ENCODE assay signal across 27 cellular contexts in the genomic region with DNA sequence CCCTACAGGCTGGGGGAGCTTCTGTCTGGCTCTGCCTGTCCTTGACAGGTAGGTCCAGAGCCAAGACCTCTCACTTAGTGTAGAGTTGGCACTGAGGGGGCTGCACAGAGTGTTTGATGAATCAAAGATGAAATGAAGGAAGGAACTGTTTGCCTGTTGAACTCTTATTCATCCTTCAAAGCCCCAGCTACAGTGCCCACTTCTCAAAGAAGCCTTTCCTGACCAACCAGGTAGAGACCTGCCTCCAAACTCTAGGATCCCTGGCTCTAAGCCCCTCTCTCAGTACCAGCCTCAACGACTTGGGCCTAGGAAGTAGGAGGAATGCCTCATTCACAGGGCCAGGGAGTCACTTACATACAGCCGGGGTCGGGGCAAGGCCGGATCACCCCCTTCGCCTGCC. TPM values are rescaled to one million over a fixed set of nuclear protein-coding genes. Genes with fewer than 3 reads are reported as not detected.
DNase-seq lines count a peak whose midpoint lies in the region; ATAC-seq and TF ChIP-seq lines count a peak whose summit lies in the region.
"Had no signal": no experiment of that assay in that cellular context is flagged by ENCODE, and none has a peak within 500 bp of the region (broad histone marks: within the 10 kb centered on the region; RNA-seq: fewer than 3 reads in every experiment).

No MANE protein-coding gene starts in this region.

- no peak for DNase-seq in SK-N-SH
- no peak for DNase-seq in Karpas-422
- DNase-seq in OCI-LY7 (ENCODE audit: low spot score), result no peak
- no peak for DNase-seq in T-helper 17 cell
- DNase-seq in left ventricle myocardium inferior, result no peak
- no peak for DNase-seq in AG20443 (ENCODE audit: low spot score)
- DNase-seq: BE2C; C1 segment of cervical spinal cord; CD4-positive, alpha-beta memory T cell; CD4-positive, CD25-positive, alpha-beta regulatory T cell; CD8-positive, alpha-beta memory T cell; COR-L47; DMS 273 treated with DMSO at 0.1 percent for 48 hours; DMS153; DMS53; DMS79; DND-41; EL; GDM1 had no signal

- no TSS peak for BruUV-seq in OCI-LY7 (replicated peaks; lab: Mats Ljungman, UMichigan)

- H3K9ac ChIP-seq in SK-N-SH (no peak overlapping the region), Karpas-422 (ENCODE audit: low read length) (peak overlapping the region; percentile 30; the same call in 1 of the 2 replicates)
- H3K9ac ChIP-seq: BLaER1 had no signal

- CTCF ChIA-PET in SK-N-SH (lab: Yijun Ruan, JAX), result interaction anchor here (0.6 to 5.3 kb wide), 14 partner anchors 9 to 343 kb away, joined by 3 to 99 read pairs (median 5); a partner anchor contains a TSS
- CTCF ChIA-PET in OCI-LY7 (lab: Charles Lee; ENCODE audit: unreplicated experiment), result interaction anchor here (0.9 to 2.4 kb wide), 2 partner anchors 11 to 27 kb away, joined by 3 to 17 read pairs; no protein-coding TSS in a partner anchor

- no peak for ATAC-seq in SK-N-SH treated with all-trans-retinoic acid at 6 μM for 48 hours
- no peak for ATAC-seq in T-helper 17 cell
- ATAC-seq in GM19397 (IDR thresholded peaks at IDR 0.05; ENCODE audit: unreplicated experiment), result no peak
- ATAC-seq: GM12878 had no signal

- H3K36me3 ChIP-seq in SK-N-SH (replicated peaks in 1 of 2; ENCODE audit: control insufficient read depth in 1 of 2, insufficient read depth in 2 of 2, low read length in 1 of 2) (no peaks in the 10 kb centered on the region), Karpas-422 (ENCODE audit: insufficient read depth, low read length) (peaks cover 48% of the 10 kb centered on the region), OCI-LY7 (ENCODE audit: insufficient read depth, low read length) (peaks cover 84% of the 10 kb centered on the region), left ventricle myocardium inferior (peaks cover 28% of the 10 kb centered on the region)
- H3K36me3 ChIP-seq: BE2C had no signal

- no peaks in the 10 kb centered on the region for H3F3A ChIP-seq in SK-N-SH (replicated peaks; ENCODE audit: insufficient read depth)

- TF ChIP-seq RAD21 in SK-N-SH (IDR thresholded peaks at IDR 0.05; ENCODE audit: low read length), result no peak

- no peaks in the 10 kb centered on the region for H3K36me3 Mint-ChIP-seq in T-helper 17 cell (ENCODE audit: low read depth)

- H3K27ac ChIP-seq in SK-N-SH (ENCODE audit: low read depth in 2 of 2, low read length in 1 of 2) (no peak overlapping the region), Karpas-422 (ENCODE audit: low read length) (peak overlapping the region; percentile 64), OCI-LY7 (ENCODE audit: low read depth, low read length, poor library complexity, severe bottlenecking) (peak overlapping the region; percentile 46), left ventricle myocardium inferior (replicated peaks) (no peak overlapping the region)
- H3K27ac ChIP-seq: 22Rv1, A549, BLaER1 had no signal

- no peaks in the 10 kb centered on the region for H3K27me3 Mint-ChIP-seq in T-helper 17 cell
- H3K27me3 Mint-ChIP-seq: CD4-positive, alpha-beta memory T cell; CD4-positive, CD25-positive, alpha-beta regulatory T cell; CD8-positive, alpha-beta memory T cell had no signal

- no peak overlapping the region for H3K4me3 ChIP-seq in SK-N-SH (ENCODE audit: low read depth in 2 of 2, low read length in 1 of 2)
- no peak overlapping the region for H3K4me3 ChIP-seq in Karpas-422 (ENCODE audit: low read length)
- H3K4me3 ChIP-seq in OCI-LY7 (ENCODE audit: low read depth, low read length, poor library complexity, severe bottlenecking), result no peak overlapping the region
- no peak overlapping the region for H3K4me3 ChIP-seq in left ventricle myocardium inferior
- H3K4me3 ChIP-seq: A549, BLaER1, GM12878 had no signal

- H3K4me2 ChIP-seq in SK-N-SH (no peak overlapping the region), Karpas-422 (ENCODE audit: low read depth, low read length, poor library complexity, severe bottlenecking) (no peak overlapping the region), OCI-LY7 (ENCODE audit: low read length) (no peak overlapping the region)
- H3K4me2 ChIP-seq: A549, BLaER1 had no signal

- TF ChIP-seq CTCF in SK-N-SH (IDR thresholded peaks at IDR 0.05), result no peak
- no peak for TF ChIP-seq CTCF in OCI-LY7 (conservative IDR thresholded peaks at IDR 0.05; ENCODE audit: low read length)
- no peak for TF ChIP-seq CTCF in left ventricle myocardium inferior (IDR thresholded peaks at IDR 0.05; ENCODE audit: borderline replicate concordance)

- H4K20me1 ChIP-seq in SK-N-SH (ENCODE audit: insufficient read depth) (no peaks in the 10 kb centered on the region), Karpas-422 (ENCODE audit: insufficient read depth, low read depth, low read length) (peaks cover 33% of the 10 kb centered on the region; the same call in 1 of the 2 replicates), OCI-LY7 (ENCODE audit: insufficient read depth, low read length) (no peaks in the 10 kb centered on the region)
- H4K20me1 ChIP-seq: BLaER1 had no signal

- H3K27me3 ChIP-seq in SK-N-SH (ENCODE audit: insufficient read depth), result no peaks in the 10 kb centered on the region
- H3K27me3 ChIP-seq in Karpas-422 (ENCODE audit: low read length), result no peaks in the 10 kb centered on the region
- H3K27me3 ChIP-seq in left ventricle myocardium inferior (ENCODE audit: low read depth), result no peaks in the 10 kb centered on the region
- H3K27me3 ChIP-seq: BE2C, BLaER1 had no signal

- no peak overlapping the region for H3K4me3 Mint-ChIP-seq in T-helper 17 cell
- H3K4me3 Mint-ChIP-seq: CD14-positive monocyte; CD4-positive, alpha-beta memory T cell; CD4-positive, CD25-positive, alpha-beta regulatory T cell; CD8-positive, alpha-beta memory T cell had no signal

- H3K9me2 ChIP-seq in SK-N-SH, result no peaks in the 10 kb centered on the region
- no peaks in the 10 kb centered on the region for H3K9me2 ChIP-seq in Karpas-422 (replicated peaks; ENCODE audit: insufficient read depth, low read length)
- H3K9me2 ChIP-seq in OCI-LY7 (ENCODE audit: insufficient read depth, low read length), result no peaks in the 10 kb centered on the region

- peak overlapping the region; percentile 9 for H3K27ac Mint-ChIP-seq in T-helper 17 cell
- H3K27ac Mint-ChIP-seq: CD8-positive, alpha-beta memory T cell had no signal

- intact Hi-C loops in OCI-LY7 (cut with micrococcal nuclease; ENCODE audit: unreplicated experiment) (no loop called here), left ventricle myocardium inferior (cut with micrococcal nuclease) (no loop called here)

- no CpG with 5 or more reads among the region's 5 CpGs for WGBS in SK-N-SH (ENCODE audit: low lambda C conversion rate)

- H3K79me2 ChIP-seq in SK-N-SH (ENCODE audit: insufficient read depth) (no peaks in the 10 kb centered on the region), Karpas-422 (ENCODE audit: low read length) (0 out of 2 replicates have a peak, but pooled peaks cover 2% of the 10 kb centered on the region), OCI-LY7 (ENCODE audit: insufficient read depth, low read depth, low read length) (peaks cover 1% of the 10 kb centered on the region; the same call in 1 of the 2 replicates)

- H2AFZ ChIP-seq in SK-N-SH (ENCODE audit: low read depth) (no peak overlapping the region), Karpas-422 (ENCODE audit: low read length) (no peak overlapping the region), OCI-LY7 (ENCODE audit: low read length) (no peak overlapping the region)

- H3K4me1 ChIP-seq in SK-N-SH (ENCODE audit: control insufficient read depth in 1 of 2, insufficient read depth in 2 of 2, low read depth in 1 of 2, low read length in 1 of 2), result no peaks in the 10 kb centered on the region; a peak in 1 of 4 replicates
- H3K4me1 ChIP-seq in Karpas-422 (ENCODE audit: low read length), result peaks cover 65% of the 10 kb centered on the region
- peaks cover 69% of the 10 kb centered on the region for H3K4me1 ChIP-seq in OCI-LY7 (ENCODE audit: insufficient read depth, low read length, poor library complexity, severe bottlenecking)
- peaks cover 7% of the 10 kb centered on the region for H3K4me1 ChIP-seq in left ventricle myocardium inferior
- H3K4me1 ChIP-seq: A549, BE2C had no signal

- no peaks in the 10 kb centered on the region for H3K4me1 Mint-ChIP-seq in T-helper 17 cell
- H3K4me1 Mint-ChIP-seq: CD14-positive monocyte; CD4-positive, alpha-beta memory T cell; CD8-positive, alpha-beta memory T cell had no signal

- POLR2A ChIA-PET in SK-N-SH (lab: Yijun Ruan, JAX), result no interaction called here
- POLR2A ChIA-PET in OCI-LY7 (lab: Charles Lee), result interaction anchor here (0.5 to 2.1 kb wide), 5 partner anchors 9 to 89 kb away, joined by 3 to 7 read pairs (median 5); no protein-coding TSS in a partner anchor

- no peak for TF ChIP-seq EP300 in SK-N-SH (IDR thresholded peaks at IDR 0.05; ENCODE audit: borderline replicate concordance in 1 of 2, low read depth in 1 of 2, low read length in 1 of 2)

- H3K9me3 ChIP-seq in SK-N-SH (no peaks in the 10 kb centered on the region), Karpas-422 (ENCODE audit: low read length) (no peaks in the 10 kb centered on the region), OCI-LY7 (ENCODE audit: low read length) (no peaks in the 10 kb centered on the region), T-helper 17 cell (ENCODE audit: control insufficient read depth, low read length, poor library complexity, severe bottlenecking) (no peaks in the 10 kb centered on the region), left ventricle myocardium inferior (replicated peaks) (no peaks in the 10 kb centered on the region)
- H3K9me3 ChIP-seq: A549, BE2C, BLaER1 had no signal

RNA-seq across cellular contexts. Expression of a gene that starts 9.1 kb away (rescaled TPM):
- polyA plus RNA-seq in SK-N-SH (2012; rRNA removed), result 37.8 and 39.3 TPM in 2 replicates
- polyA plus RNA-seq in SK-N-SH (2012; cell fraction: cytosol; rRNA removed), result 10.0 and 16.7 TPM in 2 replicates
- polyA plus RNA-seq in SK-N-SH (2012; cell fraction: nucleus; rRNA removed), result 109 and 145 TPM in 2 replicates
- 24.9 and 58.5 TPM in 2 replicates for total RNA-seq in Karpas-422 (2014; rRNA removed; shearing (Covaris generic); ENCODE audit: low replicate concordance)
- 28.4 and 31.2 TPM in 2 replicates for total RNA-seq in OCI-LY7 (2014; rRNA removed; shearing (Covaris generic))
- total RNA-seq in OCI-LY7 (2022) (38.1 and 40.5 TPM in 2 replicates), T-helper 17 cell (10 to 100 TPM; 13.1 to 13.7 TPM), left ventricle myocardium inferior (22.9 TPM)

RNA-seq across cellular contexts. Expression of a gene that starts 22.7 kb away (rescaled TPM):
- polyA plus RNA-seq in SK-N-SH (2012; rRNA removed), result 1.0 and 1.1 TPM in 2 replicates
- 0.40 and 0.55 TPM in 2 replicates for polyA plus RNA-seq in SK-N-SH (2012; cell fraction: cytosol; rRNA removed)
- polyA plus RNA-seq in SK-N-SH (2012; cell fraction: nucleus; rRNA removed), result 4.3 and 4.6 TPM in 2 replicates
- total RNA-seq in Karpas-422 (2014; rRNA removed; shearing (Covaris generic); ENCODE audit: low replicate concordance), result 395 and 679 TPM in 2 replicates
- 175 and 201 TPM in 2 replicates for total RNA-seq in OCI-LY7 (2014; rRNA removed; shearing (Covaris generic))
- 295 and 304 TPM in 2 replicates for total RNA-seq in OCI-LY7 (2022)
- 1 to 10 TPM; 1.3 to 3.5 TPM for total RNA-seq in T-helper 17 cell
- 0.49 TPM for total RNA-seq in left ventricle myocardium inferior
- total RNA-seq: A172 had no signal
- polyA plus RNA-seq: CD8-positive, alpha-beta memory T cell had no signal

RNA-seq across cellular contexts. Expression of a gene that starts 44.6 kb away (rescaled TPM):
- polyA plus RNA-seq in SK-N-SH (2012; rRNA removed), result 33.7 and 36.4 TPM in 2 replicates
- 21.3 and 26.1 TPM in 2 replicates for polyA plus RNA-seq in SK-N-SH (2012; cell fraction: cytosol; rRNA removed)
- 44.0 and 46.3 TPM in 2 replicates for polyA plus RNA-seq in SK-N-SH (2012; cell fraction: nucleus; rRNA removed)
- 6.6 and 12.3 TPM in 2 replicates for total RNA-seq in Karpas-422 (2014; rRNA removed; shearing (Covaris generic); ENCODE audit: low replicate concordance)
- 31.0 and 39.8 TPM in 2 replicates for total RNA-seq in OCI-LY7 (2014; rRNA removed; shearing (Covaris generic))
- 35.2 and 40.2 TPM in 2 replicates for total RNA-seq in OCI-LY7 (2022)
- 10 to 100 TPM; 27.4 to 30.8 TPM for total RNA-seq in T-helper 17 cell
- 20.2 TPM for total RNA-seq in left ventricle myocardium inferior

RNA-seq across cellular contexts. Expression of a gene that starts 44.7 kb away (rescaled TPM):
- polyA plus RNA-seq in SK-N-SH (2012; rRNA removed), result 98.2 and 117 TPM in 2 replicates
- 44.4 and 60.1 TPM in 2 replicates for polyA plus RNA-seq in SK-N-SH (2012; cell fraction: cytosol; rRNA removed)
- polyA plus RNA-seq in SK-N-SH (2012; cell fraction: nucleus; rRNA removed), result 268 and 280 TPM in 2 replicates
- total RNA-seq in Karpas-422 (2014; rRNA removed; shearing (Covaris generic); ENCODE audit: low replicate concordance), result 170 and 176 TPM in 2 replicates
- 103 and 105 TPM in 2 replicates for total RNA-seq in OCI-LY7 (2014; rRNA removed; shearing (Covaris generic))
- total RNA-seq in OCI-LY7 (2022) (114 and 115 TPM in 2 replicates), T-helper 17 cell (10 to 100 TPM; 61.9 to 69.2 TPM), left ventricle myocardium inferior (37.2 TPM)

RNA-seq across cellular contexts. Expression of a gene that starts 55.9 kb away (rescaled TPM):
- 21.2 and 21.9 TPM in 2 replicates for polyA plus RNA-seq in SK-N-SH (2012; rRNA removed)
- 14.0 and 17.5 TPM in 2 replicates for polyA plus RNA-seq in SK-N-SH (2012; cell fraction: cytosol; rRNA removed)
- 32.1 and 33.6 TPM in 2 replicates for polyA plus RNA-seq in SK-N-SH (2012; cell fraction: nucleus; rRNA removed)
- 6.9 and 21.4 TPM in 2 replicates for total RNA-seq in Karpas-422 (2014; rRNA removed; shearing (Covaris generic); ENCODE audit: low replicate concordance)
- 28.6 and 29.7 TPM in 2 replicates for total RNA-seq in OCI-LY7 (2014; rRNA removed; shearing (Covaris generic))
- 21.2 and 27.3 TPM in 2 replicates for total RNA-seq in OCI-LY7 (2022)
- 10 to 100 TPM; 15.0 to 17.3 TPM for total RNA-seq in T-helper 17 cell
- 6.3 TPM for total RNA-seq in left ventricle myocardium inferior

Comparison
In these comparisons a context has a peak if more than half of its experiments do, and no peak if none do; other contexts are left out.
1. H3K27ac ChIP-seq: peak in Karpas-422 (single experiment) and OCI-LY7 (single experiment); none in SK-N-SH (0 of 2) and left ventricle myocardium inferior (single experiment).
2. RNA of a gene that starts 22.7 kb away (total RNA-seq): 395 to 679 TPM in Karpas-422 and 175 to 304 TPM in OCI-LY7; 1.3 to 3.5 TPM in T-helper 17 cell and 0.49 TPM in left ventricle myocardium inferior (single experiment); every median in the first group is over 10 times any median in the second.